Comparison of ENCODE assay signal across 24 cellular contexts in genomic region chr2:135633582-135633981, GRCh38.
"Had no signal": no experiment of that assay in that cellular context is flagged by ENCODE, and none has a peak within 500 bp of the region (broad histone marks: within the 10 kb centered on the region; RNA-seq: fewer than 3 reads in every experiment).

No MANE protein-coding gene starts in this region.

- H3K27ac ChIP-seq: neural progenitor cell, ovary, parathyroid adenoma, psoas muscle, sigmoid colon, skin epidermis, stomach, thoracic aorta, thyroid gland, tibial nerve, upper lobe of right lung, uterus had no signal

- H3K27me3 ChIP-seq: neural progenitor cell, ovary, right lobe of liver, sigmoid colon, stomach, thyroid gland, tibial nerve, upper lobe of right lung, uterus had no signal

- H3K4me3 ChIP-seq: neural progenitor cell, ovary, psoas muscle, right lobe of liver, sigmoid colon, skin epidermis, stomach, thoracic aorta, thyroid gland, tibial nerve, upper lobe of right lung, uterus had no signal

- H3K36me3 ChIP-seq: ovary, right lobe of liver, uterus had no signal

- DNase-seq: naive thymus-derived CD4-positive, alpha-beta T cell; natural killer cell; occipital lobe; ovary; posterior cingulate gyrus; psoas muscle; right cardiac atrium; right lobe of liver; sigmoid colon; stimulated activated CD4-positive, alpha-beta T cell treated with anti-CD3 and anti-CD28 coated beads, Interleukin-15, amount 100 ng/mL, for 24 hours; stimulated activated CD4-positive, alpha-beta T cell treated with anti-CD3 and anti-CD28 coated beads, Interleukin-2, amount 100 ng/mL, for 24 hours; stimulated activated CD4-positive, alpha-beta T cell treated with anti-CD3 and anti-CD28 coated beads, Interleukin-2, amount 100 ng/mL, for 48 hours; stimulated activated CD4-positive, alpha-beta T cell treated with anti-CD3 and anti-CD28 coated beads, Interleukin-4, amount 100 ng/mL, for 24 hours; stimulated activated naive B cell treated with anti-CD40 and anti-IgM and Interleukin-4, amounts not matched to agents 10 μg/mL and 1 μg/mL and 100 μg/mL, for 72 hours; stimulated activated naive CD4-positive, alpha-beta T cell treated with Interleukin-2 at 50 U/mL for 16 hours; stomach; thyroid gland; upper lobe of right lung; uterus had no signal

- ATAC-seq: naive thymus-derived CD4-positive, alpha-beta T cell; natural killer cell; right cardiac atrium; right lobe of liver; stimulated activated naive B cell treated with anti-CD40 and anti-IgM and Interleukin-4, amounts not matched to agents 10 μg/mL and 1 μg/mL and 100 μg/mL, for 72 hours; upper lobe of right lung had no signal

- H3K9me3 ChIP-seq: ovary, psoas muscle, right lobe of liver, sigmoid colon, stomach, thoracic aorta, thyroid gland, tibial nerve, upper lobe of right lung, uterus had no signal

- H3K9ac ChIP-seq: neural progenitor cell, parathyroid adenoma had no signal

- H3K4me1 ChIP-seq: parathyroid adenoma, sigmoid colon, stomach, thyroid gland, tibial nerve, upper lobe of right lung, uterus had no signal
